In genomic region chr6:294656-295565, GRCh38 we compare ENCODE assay signal across 20 cellular contexts. TPM values are rescaled to one million over a fixed set of nuclear protein-coding genes. Genes with fewer than 3 reads are reported as not detected.
DNase-seq lines count a peak whose midpoint lies in the region; ATAC-seq, FAIRE-seq and TF ChIP-seq lines count a peak whose summit lies in the region.
"Had no signal": no experiment of that assay in that cellular context is flagged by ENCODE, and none has a peak within 500 bp of the region (broad histone marks: within the 10 kb centered on the region; RNA-seq: fewer than 3 reads in every experiment).

No MANE protein-coding gene starts in this region.

- ATAC-seq in GM19467 (IDR thresholded peaks at IDR 0.05; ENCODE audit: unreplicated experiment), result no peak
- ATAC-seq: gastrocnemius medialis, left lung had no signal

- peaks cover 3% of the 10 kb centered on the region for H3K27me3 Mint-ChIP-seq in neural crest cell (ENCODE audit: low read depth)

- H3K4me3 ChIP-seq in GM08714 (ENCODE audit: low read length), result peak overlapping the region; percentile 99
- H3K4me3 ChIP-seq in KMS-11 (IDR thresholded peaks at IDR 0.05; ENCODE audit: insufficient read depth, low read depth, low read length), result no peak overlapping the region
- no peak overlapping the region for H3K4me3 ChIP-seq in bronchial epithelial cell (ENCODE audit: low read depth, low read length)
- H3K4me3 ChIP-seq: MG63, prostate gland, smooth muscle cell had no signal

- H3K36me3 ChIP-seq in KMS-11 (ENCODE audit: insufficient read depth) (no peaks in the 10 kb centered on the region), bronchial epithelial cell (ENCODE audit: control insufficient read depth, insufficient read depth, low read length) (no peaks in the 10 kb centered on the region)
- H3K36me3 ChIP-seq: BE2C, gastrocnemius medialis, left lung, MG63, prostate gland, transverse colon had no signal

- peaks cover 24% of the 10 kb centered on the region for H3K4me1 Mint-ChIP-seq in neural crest cell

- no peak for FAIRE-seq in bronchial epithelial cell (lab: Jason Lieb, UNC)
- FAIRE-seq: colon had no signal

- peak; percentile 45 for DNase-seq in bronchial epithelial cell (ENCODE audit: low read depth)
- no peak for DNase-seq in neural crest cell (ENCODE audit: low read depth, low spot score)
- DNase-seq in mesenteric fat pad (ENCODE audit: low spot score), result no peak
- DNase-seq in DMS53 treated with DMSO at 0.1 percent for 48 hours (lab: John Stamatoyannopoulos, UW; ENCODE audit: unreplicated experiment), result no peak
- no peak for DNase-seq in DMS 273 treated with DMSO at 0.1 percent for 48 hours (lab: John Stamatoyannopoulos, UW)
- DNase-seq: activated gamma-delta T cell, BE2C, gastrocnemius medialis, left lung, MG63, NCI-H187 treated with DMSO at 0.1 percent for 48 hours, transverse colon had no signal

- peak overlapping the region; percentile 100 for H3K4me2 ChIP-seq in KMS-11

- peaks cover 83% of the 10 kb centered on the region for H3K79me2 ChIP-seq in KMS-11 (ENCODE audit: insufficient read depth, low read depth)

- peak overlapping the region; percentile 1 for H3K4me3 Mint-ChIP-seq in neural crest cell

- H2AFZ ChIP-seq in KMS-11 (ENCODE audit: low read depth), result no peak overlapping the region

- H3K9me3 Mint-ChIP-seq in neural crest cell, result no peaks in the 10 kb centered on the region

- no peak for TF ChIP-seq CTCF in KMS-11 (conservative IDR thresholded peaks at IDR 0.05; ENCODE audit: low read depth, low read length)
- TF ChIP-seq CTCF in bronchial epithelial cell (IDR thresholded peaks at IDR 0.05; ENCODE audit: insufficient read depth, low read length, severe bottlenecking), result no peak
- TF ChIP-seq CTCF in neural crest cell (conservative IDR thresholded peaks at IDR 0.05), result no peak

- no peak overlapping the region; the same call in 1 of the 2 replicates for H3K9ac ChIP-seq in KMS-11

- no peak overlapping the region for H3K27ac Mint-ChIP-seq in neural crest cell (ENCODE audit: unreplicated experiment)

- peak overlapping the region; percentile 88 for H3K27ac ChIP-seq in KMS-11
- H3K27ac ChIP-seq: epithelial cell of prostate, prostate gland, VCaP had no signal

- H4K20me1 ChIP-seq in KMS-11 (ENCODE audit: insufficient read depth), result no peaks in the 10 kb centered on the region

- peaks cover 76% of the 10 kb centered on the region for H3K4me1 ChIP-seq in KMS-11 (ENCODE audit: low read depth, poor library complexity, severe bottlenecking)
- H3K4me1 ChIP-seq: BE2C, prostate gland had no signal

- H3K36me3 Mint-ChIP-seq in neural crest cell (ENCODE audit: low read depth), result no peaks in the 10 kb centered on the region

- no peaks in the 10 kb centered on the region for H3K27me3 ChIP-seq in KMS-11 (ENCODE audit: insufficient read depth, low read depth)
- H3K27me3 ChIP-seq in bronchial epithelial cell (ENCODE audit: control insufficient read depth, insufficient read depth, low read length), result no peaks in the 10 kb centered on the region
- H3K27me3 ChIP-seq: gastrocnemius medialis, left lung, MG63, transverse colon had no signal

RNA-seq across cellular contexts. Expression of gene DUSP22, which starts 2.6 kb away (rescaled TPM):
- total RNA-seq in bronchial epithelial cell (33.7 and 42.0 TPM in 2 replicates), neural crest cell (35.1 and 41.7 TPM in 2 replicates), mesenteric fat pad (75.0 TPM)
